19 cellular contexts compared by ENCODE assay signal in the genomic region with DNA sequence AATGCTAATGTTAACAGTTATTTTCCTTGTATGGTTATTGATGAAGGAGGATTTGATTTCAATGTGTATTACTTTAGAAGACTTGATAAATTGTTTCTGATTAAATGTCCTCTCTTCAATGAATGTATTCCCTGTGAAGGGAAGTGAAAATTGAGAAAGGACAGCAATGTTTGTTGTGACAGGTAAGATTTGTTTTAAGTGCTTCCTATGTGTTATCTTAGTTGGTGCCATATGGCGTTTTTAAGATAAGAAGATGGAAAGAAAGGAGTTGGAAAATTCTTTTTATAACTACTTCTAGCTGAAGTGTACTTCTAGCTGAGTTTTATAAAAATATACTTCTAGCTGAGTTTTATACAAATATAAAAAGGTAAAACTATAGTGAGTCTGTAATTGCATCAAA.
DNase-seq lines count a peak whose midpoint lies in the region; ATAC-seq and TF ChIP-seq lines count a peak whose summit lies in the region.
"Had no signal": no experiment of that assay in that cellular context is flagged by ENCODE, and none has a peak within 500 bp of the region (broad histone marks: within the 10 kb centered on the region; RNA-seq: fewer than 3 reads in every experiment).

No MANE protein-coding gene starts in this region.

- H3K9me3 Mint-ChIP-seq in CD8-positive, alpha-beta memory T cell, result peaks cover 3 to 24% (median 12%) of the 10 kb centered on the region in 5 donors
- H3K9me3 Mint-ChIP-seq in activated CD4-positive, alpha-beta memory T cell treated with anti-CD3 and anti-CD28 coated beads, Interleukin-2, amount 10 ng/mL, durations not matched to agents 7 days and 5 days, result peaks cover 29% of the 10 kb centered on the region

- CTCF ChIA-PET in CD8-positive, alpha-beta memory T cell (lab: Charles Lee), result no interaction called here
- CTCF ChIA-PET in activated CD4-positive, alpha-beta memory T cell treated with anti-CD3 and anti-CD28 coated beads, Interleukin-2, amount 10 ng/mL, durations not matched to agents 7 days and 5 days (lab: Charles Lee), result no interaction called here

- H3K4me3 ChIP-seq in CD8-positive, alpha-beta memory T cell (ENCODE audit: low read length), result no peak overlapping the region
- H3K4me3 ChIP-seq in fibroblast of villous mesenchyme (ENCODE audit: low read depth, low read length), result no peak overlapping the region
- H3K4me3 ChIP-seq: psoas muscle, SK-N-MC, thoracic aorta had no signal

- ATAC-seq in GM21619 (IDR thresholded peaks at IDR 0.05; ENCODE audit: unreplicated experiment) (no peak), GM18858 (IDR thresholded peaks at IDR 0.05; ENCODE audit: unreplicated experiment) (no peak)
- ATAC-seq: psoas muscle had no signal

- POLR2A ChIA-PET in CD8-positive, alpha-beta memory T cell (lab: Charles Lee), result no interaction called here
- POLR2A ChIA-PET in activated CD4-positive, alpha-beta memory T cell treated with anti-CD3 and anti-CD28 coated beads, Interleukin-2, amount 10 ng/mL, durations not matched to agents 7 days and 5 days (lab: Charles Lee), result interaction anchor here (1.0 to 1.8 kb wide), 3 partner anchors 21 to 92 kb away, joined by 3 to 8 read pairs (median 3); no protein-coding TSS in a partner anchor

- H3K27ac Mint-ChIP-seq in CD8-positive, alpha-beta memory T cell, result peak overlapping the region in 7 of 8 donors; percentile 55 to 82 (median 77)
- H3K27ac Mint-ChIP-seq in activated CD4-positive, alpha-beta memory T cell treated with anti-CD3 and anti-CD28 coated beads, Interleukin-2, amount 10 ng/mL, durations not matched to agents 7 days and 5 days, result peak overlapping the region; percentile 37

- DNase-seq in DMS 273 (lab: John Stamatoyannopoulos, UW; ENCODE audit: unreplicated experiment) (peak; percentile 2), DMS 273 treated with DMSO at 0.1 percent for 48 hours (lab: John Stamatoyannopoulos, UW) (no peak), fibroblast of villous mesenchyme (ENCODE audit: low read depth) (peak; percentile 4), caudate nucleus (lab: John Stamatoyannopoulos, UW) (no peak)
- DNase-seq in CD8-positive, alpha-beta memory T cell, result no peak
- no peak for DNase-seq in activated CD4-positive, alpha-beta memory T cell treated with anti-CD3 and anti-CD28 coated beads, Interleukin-2, amount 10 ng/mL, durations not matched to agents 7 days and 5 days
- DNase-seq: activated CD4-positive, alpha-beta T cell treated with anti-CD3 and anti-CD28 coated beads, Interleukin-2, amount 50 U/mL, for 48 hours; activated effector memory CD4-positive, alpha-beta T cell treated with anti-CD3 and anti-CD28 coated beads, Interleukin-2, amount 50 U/mL, for 16 hours; BE2C; NCI-H1417 treated with DMSO at 0.1 percent for 48 hours; NCI-H2227 treated with DMSO at 0.1 percent for 48 hours; NCI-H82; psoas muscle; stimulated activated CD8-positive, alpha-beta memory T cell treated with anti-CD3 and anti-CD28 coated beads, Interleukin-4, amount 100 ng/mL, for 48 hours had no signal

- H3K36me3 Mint-ChIP-seq in CD8-positive, alpha-beta memory T cell, result peaks cover 0 to 54% (median 0%) of the 10 kb centered on the region in 3 donors
- H3K36me3 Mint-ChIP-seq in activated CD4-positive, alpha-beta memory T cell treated with anti-CD3 and anti-CD28 coated beads, Interleukin-2, amount 10 ng/mL, durations not matched to agents 7 days and 5 days (ENCODE audit: low read depth), result peaks cover 29% of the 10 kb centered on the region

- H3K9me3 ChIP-seq in CD8-positive, alpha-beta memory T cell (ENCODE audit: low read length), result no peaks in the 10 kb centered on the region
- H3K9me3 ChIP-seq: BE2C, thoracic aorta had no signal

- H3K36me3 ChIP-seq in CD8-positive, alpha-beta memory T cell (ENCODE audit: insufficient read depth, low read length), result no peaks in the 10 kb centered on the region
- H3K36me3 ChIP-seq: BE2C, thoracic aorta had no signal

- peak overlapping the region in 3 of 7 donors; percentile 13 to 61 (median 16) for H3K4me3 Mint-ChIP-seq in CD8-positive, alpha-beta memory T cell
- no peak overlapping the region for H3K4me3 Mint-ChIP-seq in activated CD4-positive, alpha-beta memory T cell treated with anti-CD3 and anti-CD28 coated beads, Interleukin-2, amount 10 ng/mL, durations not matched to agents 7 days and 5 days

- H3K27me3 ChIP-seq in CD8-positive, alpha-beta memory T cell (ENCODE audit: insufficient read depth, low read length, poor library complexity, severe bottlenecking), result no peaks in the 10 kb centered on the region
- H3K27me3 ChIP-seq: BE2C had no signal

- H3K27me3 Mint-ChIP-seq in CD8-positive, alpha-beta memory T cell, result no peaks in the 10 kb centered on the region
- no peaks in the 10 kb centered on the region for H3K27me3 Mint-ChIP-seq in activated CD4-positive, alpha-beta memory T cell treated with anti-CD3 and anti-CD28 coated beads, Interleukin-2, amount 10 ng/mL, durations not matched to agents 7 days and 5 days

- H3K27ac ChIP-seq in CD8-positive, alpha-beta memory T cell (ENCODE audit: low read depth, low read length), result no peak overlapping the region
- no peak overlapping the region for H3K27ac ChIP-seq in caudate nucleus (ENCODE audit: low read depth, low read length)
- H3K27ac ChIP-seq: 22Rv1, psoas muscle, SK-N-MC, thoracic aorta had no signal

- H3K4me1 Mint-ChIP-seq in CD8-positive, alpha-beta memory T cell, result peaks cover 27 to 36% (median 34%) of the 10 kb centered on the region in 3 donors
- peaks cover 26% of the 10 kb centered on the region for H3K4me1 Mint-ChIP-seq in activated CD4-positive, alpha-beta memory T cell treated with anti-CD3 and anti-CD28 coated beads, Interleukin-2, amount 10 ng/mL, durations not matched to agents 7 days and 5 days

- H3K4me1 ChIP-seq in CD8-positive, alpha-beta memory T cell (ENCODE audit: insufficient read depth, low read length), result no peaks in the 10 kb centered on the region
- H3K4me1 ChIP-seq: BE2C, psoas muscle had no signal

- no peak for TF ChIP-seq CTCF in fibroblast of villous mesenchyme (IDR thresholded peaks at IDR 0.05; ENCODE audit: insufficient read depth, low read depth, low read length)

Comparison
In these comparisons a context has a peak if more than half of its experiments do, and no peak if none do; other contexts are left out.
1. DNase-seq: peak in DMS 273 (single experiment) and fibroblast of villous mesenchyme (single experiment); none in DMS 273 treated with DMSO at 0.1 percent for 48 hours (single experiment), CD8-positive, alpha-beta memory T cell (0 of 5), activated CD4-positive, alpha-beta memory T cell treated with anti-CD3 and anti-CD28 coated beads, Interleukin-2, amount 10 ng/mL, durations not matched to agents 7 days and 5 days (single experiment) and caudate nucleus (0 of 61).